Comparison of ENCODE assay signal across 8 cellular contexts in the genomic region with DNA sequence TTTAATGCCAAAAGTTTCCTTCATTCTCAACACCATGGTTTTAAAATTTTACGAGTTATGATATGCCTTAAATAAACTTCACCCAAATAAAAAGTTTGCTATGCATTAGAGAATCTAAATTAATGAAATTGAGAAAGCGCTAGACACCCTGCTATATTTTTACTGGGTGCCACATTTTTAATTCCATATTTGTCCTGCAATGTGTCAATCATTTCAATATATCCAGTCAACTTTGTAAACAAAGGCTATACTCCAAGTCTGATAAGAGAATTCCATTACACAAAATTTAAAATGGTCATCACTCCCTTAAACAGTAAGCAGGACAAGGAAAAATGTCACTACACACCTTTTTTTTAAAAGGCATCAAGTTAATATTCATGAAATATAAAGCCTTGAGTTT. TPM values are rescaled to one million over a fixed set of nuclear protein-coding genes. Genes with fewer than 3 reads are reported as not detected.
DNase-seq lines count a peak whose midpoint lies in the region; ATAC-seq, FAIRE-seq and TF ChIP-seq lines count a peak whose summit lies in the region.

No MANE protein-coding gene starts in this region.

- no peak for FAIRE-seq in small intestine (lab: Jason Lieb, UNC)

- H3K36me3 Mint-ChIP-seq in CD4-positive, CD25-positive, alpha-beta regulatory T cell = no peaks in the 10 kb centered on the region
- peaks cover 6% of the 10 kb centered on the region for H3K36me3 Mint-ChIP-seq in neural progenitor cell

- H3K27ac ChIP-seq in CD4-positive, CD25-positive, alpha-beta regulatory T cell (ENCODE audit: insufficient read depth, low read length, poor library complexity, severe bottlenecking) = peak overlapping the region; percentile 31
- peak overlapping the region; percentile 92 for H3K27ac ChIP-seq in effector memory CD4-positive, alpha-beta T cell (ENCODE audit: insufficient read depth, low read length, poor library complexity, severe bottlenecking)
- H3K27ac ChIP-seq in neural progenitor cell (no peak overlapping the region), small intestine (ENCODE audit: low read depth in 1 of 2, low read length in 1 of 2) (no peak overlapping the region)

- TF ChIP-seq CTCF in NB4 (IDR thresholded peaks at IDR 0.05; ENCODE audit: low read depth, low read length) (no peak), neural progenitor cell (IDR thresholded peaks at IDR 0.05) (no peak)

- peak overlapping the region; percentile 92 for H3K4me3 ChIP-seq in CD4-positive, CD25-positive, alpha-beta regulatory T cell (ENCODE audit: low read depth, low read length)
- H3K4me3 ChIP-seq in NB4 (ENCODE audit: low read depth, low read length) = peak overlapping the region; percentile 81
- H3K4me3 ChIP-seq in effector memory CD4-positive, alpha-beta T cell (ENCODE audit: insufficient read depth, low read depth, low read length, poor library complexity, severe bottlenecking) = peak overlapping the region; percentile 96
- peak overlapping the region; percentile 92 for H3K4me3 ChIP-seq in neural progenitor cell
- H3K4me3 ChIP-seq in small intestine (ENCODE audit: low read depth in 1 of 2, low read length in 2 of 2) = peak overlapping the region in 1 of 2 donors; percentile 98

- peaks cover 27% of the 10 kb centered on the region for H3F3A ChIP-seq in neural progenitor cell (ENCODE audit: low read depth)

- H3K79me2 ChIP-seq in neural progenitor cell (ENCODE audit: low read depth) = peaks cover 72% of the 10 kb centered on the region

- H3K9ac ChIP-seq in neural progenitor cell = peak overlapping the region; percentile 79

- H3K4me1 Mint-ChIP-seq in CD4-positive, CD25-positive, alpha-beta regulatory T cell = peaks cover 39 to 70% (median 44%) of the 10 kb centered on the region in 4 donors
- H3K4me1 Mint-ChIP-seq in neural progenitor cell = peaks cover 29% of the 10 kb centered on the region

- no peak for ATAC-seq in CD4-positive, CD25-positive, alpha-beta regulatory T cell (ENCODE audit: low read depth in 2 of 2)

- no peak for TF ChIP-seq POLR2A in NB4 (IDR thresholded peaks at IDR 0.05; ENCODE audit: extremely low read depth, insufficient read length)

- WGBS in small intestine, 3 donors = 43 to 49% (median 47%) methylated on average over 2 of the region's 2 CpGs

- H3K4me2 ChIP-seq in neural progenitor cell = peak overlapping the region; percentile 92

- H3K36me3 ChIP-seq in CD4-positive, CD25-positive, alpha-beta regulatory T cell (ENCODE audit: control insufficient read depth, insufficient read depth, low read length) = no peaks in the 10 kb centered on the region
- no peaks in the 10 kb centered on the region for H3K36me3 ChIP-seq in effector memory CD4-positive, alpha-beta T cell (ENCODE audit: control insufficient read depth, insufficient read depth, low read length)
- H3K36me3 ChIP-seq in neural progenitor cell = no peaks in the 10 kb centered on the region
- H3K36me3 ChIP-seq in small intestine (ENCODE audit: control insufficient read depth in 2 of 2, insufficient read depth in 2 of 2, low read length in 2 of 2) = no peaks in the 10 kb centered on the region

- peaks cover 53% of the 10 kb centered on the region for H4K20me1 ChIP-seq in neural progenitor cell (ENCODE audit: low read depth)

- no peak overlapping the region for H2AFZ ChIP-seq in neural progenitor cell (replicated peaks)

- H3K27me3 Mint-ChIP-seq in CD4-positive, CD25-positive, alpha-beta regulatory T cell = no peaks in the 10 kb centered on the region
- no peaks in the 10 kb centered on the region for H3K27me3 Mint-ChIP-seq in neural progenitor cell (ENCODE audit: insufficient read depth, low read depth)

- DNase-seq in CD4-positive, CD25-positive, alpha-beta regulatory T cell = no peak
- DNase-seq in NB4 (ENCODE audit: low read depth) (no peak), neural progenitor cell (ENCODE audit: low spot score) (no peak), SIG-M5 treated with dmso at 0.1 percent for 504 hours (lab: John Stamatoyannopoulos, UW; ENCODE audit: unreplicated experiment) (no peak), AG08396 (ENCODE audit: low spot score) (no peak), small intestine (no peak), Kasumi-1 (lab: John Stamatoyannopoulos, UW) (no peak)
- no peak for DNase-seq in effector memory CD4-positive, alpha-beta T cell

- no peaks in the 10 kb centered on the region for H3K9me3 ChIP-seq in CD4-positive, CD25-positive, alpha-beta regulatory T cell (ENCODE audit: control insufficient read depth in 2 of 2, low read length in 2 of 2)
- no peaks in the 10 kb centered on the region for H3K9me3 ChIP-seq in effector memory CD4-positive, alpha-beta T cell (ENCODE audit: control insufficient read depth, low read length)
- H3K9me3 ChIP-seq in neural progenitor cell (ENCODE audit: low read depth) = no peaks in the 10 kb centered on the region
- no peaks in the 10 kb centered on the region for H3K9me3 ChIP-seq in small intestine (ENCODE audit: control insufficient read depth, low read depth)

- H3K27ac Mint-ChIP-seq in CD4-positive, CD25-positive, alpha-beta regulatory T cell = peak overlapping the region; percentile 53 to 98 (median 93)
- H3K27ac Mint-ChIP-seq in neural progenitor cell = peak overlapping the region; percentile 80

- H3K27me3 ChIP-seq in CD4-positive, CD25-positive, alpha-beta regulatory T cell (ENCODE audit: control insufficient read depth, insufficient read depth, low read length) = no peaks in the 10 kb centered on the region
- H3K27me3 ChIP-seq in effector memory CD4-positive, alpha-beta T cell (replicated peaks; ENCODE audit: control insufficient read depth, insufficient read depth, low read length, poor library complexity, severe bottlenecking) = no peaks in the 10 kb centered on the region
- no peaks in the 10 kb centered on the region for H3K27me3 ChIP-seq in neural progenitor cell
- no peaks in the 10 kb centered on the region for H3K27me3 ChIP-seq in small intestine (ENCODE audit: control insufficient read depth in 2 of 2, insufficient read depth in 2 of 2, low read length in 2 of 2)

- peaks cover 48% of the 10 kb centered on the region for H3K4me1 ChIP-seq in CD4-positive, CD25-positive, alpha-beta regulatory T cell (ENCODE audit: control insufficient read depth, insufficient read depth, low read length, poor library complexity, severe bottlenecking)
- H3K4me1 ChIP-seq in effector memory CD4-positive, alpha-beta T cell (ENCODE audit: control insufficient read depth, insufficient read depth, low read length, poor library complexity, severe bottlenecking) = peaks cover 14% of the 10 kb centered on the region
- H3K4me1 ChIP-seq in neural progenitor cell (peaks cover 22% of the 10 kb centered on the region), small intestine (ENCODE audit: control insufficient read depth in 2 of 2, insufficient read depth in 1 of 2, low read depth in 1 of 2, low read length in 1 of 2) (peaks cover 3 to 7% of the 10 kb centered on the region in 2 donors)

- no peaks in the 10 kb centered on the region for H3K9me3 Mint-ChIP-seq in CD4-positive, CD25-positive, alpha-beta regulatory T cell
- peaks cover 3% of the 10 kb centered on the region for H3K9me3 Mint-ChIP-seq in neural progenitor cell

- peak overlapping the region; percentile 93 to 100 (median 96) for H3K4me3 Mint-ChIP-seq in CD4-positive, CD25-positive, alpha-beta regulatory T cell
- H3K4me3 Mint-ChIP-seq in neural progenitor cell = peak overlapping the region; percentile 100

RNA-seq across cellular contexts. Expression of a gene that starts 1.9 kb away (rescaled TPM):
- 153 TPM for total RNA-seq in CD4-positive, CD25-positive, alpha-beta regulatory T cell
- 100 to 1,000 TPM in 3 of 4 donors, 10 to 100 TPM in 1; 91.8 to 138 (median 105) TPM for polyA plus RNA-seq in CD4-positive, CD25-positive, alpha-beta regulatory T cell
- total RNA-seq in neural progenitor cell (ENCODE audit: low replicate concordance) = 63.2 and 86.7 TPM in 2 replicates
- 100 to 1,000 TPM in 1 of 3 donors, 10 to 100 TPM in 2; 16.7 to 103 (median 49.0) TPM for polyA plus RNA-seq in small intestine

Comparison
In these comparisons a context has a peak if more than half of its experiments do, and no peak if none do; other contexts are left out.
1. H3K27ac ChIP-seq: peak in CD4-positive, CD25-positive, alpha-beta regulatory T cell (single experiment) and effector memory CD4-positive, alpha-beta T cell (single experiment); none in neural progenitor cell (single experiment) and small intestine (0 of 2).